11 cellular contexts compared by ENCODE assay signal in the genomic region with DNA sequence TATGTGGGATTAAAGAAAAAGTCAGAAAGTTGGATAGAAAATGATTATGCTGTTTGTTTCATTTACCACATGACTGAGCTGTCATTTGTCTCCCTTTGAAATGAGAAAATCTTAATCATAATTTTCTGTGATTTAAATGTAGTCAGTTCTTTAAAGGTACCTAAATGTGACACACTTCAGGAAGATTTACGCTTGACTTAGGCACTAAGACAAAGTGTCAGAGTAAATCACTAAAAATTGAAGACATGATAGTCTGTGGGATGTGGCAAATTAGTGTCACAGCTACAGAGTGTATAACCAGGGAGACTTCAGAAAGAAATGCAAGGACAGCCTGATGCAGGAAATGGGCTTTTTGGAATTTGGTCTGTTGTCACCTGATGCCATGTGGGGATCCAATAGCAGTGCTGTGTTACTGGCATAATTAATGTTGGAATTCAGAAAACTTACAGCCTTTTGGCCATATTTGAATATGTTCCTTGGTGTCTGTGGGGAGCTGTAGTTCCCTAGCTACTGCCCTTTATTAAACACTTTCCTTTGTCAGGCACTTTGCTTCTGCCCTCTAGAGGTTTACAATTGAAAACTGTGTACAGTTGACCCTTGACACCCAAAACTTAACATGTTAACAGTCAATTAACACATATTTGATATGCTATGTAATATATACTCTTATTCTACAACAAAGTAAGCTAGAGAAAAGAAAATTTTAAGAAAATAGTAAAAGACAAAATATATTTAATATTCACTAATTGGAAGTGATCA.
A peak's percentile ranks its signal among the peaks of the same experiment; 100 is the strongest.
DNase-seq lines count a peak whose midpoint lies in the region; ATAC-seq, FAIRE-seq and TF ChIP-seq lines count a peak whose summit lies in the region.
"Had no signal": no experiment of that assay in that cellular context is flagged by ENCODE, and none has a peak within 500 bp of the region (broad histone marks: within the 10 kb centered on the region; RNA-seq: fewer than 3 reads in every experiment).

No MANE protein-coding gene starts in this region.

- H3K9me3 ChIP-seq in WERI-Rb-1 (ENCODE audit: severe bottlenecking) = no peaks in the 10 kb centered on the region
- H3K9me3 ChIP-seq in pancreas = no peaks in the 10 kb centered on the region

- DNase-seq in WERI-Rb-1 (no peak), pancreas (no peak), NCI-H2196 treated with DMSO at 0.1 percent for 48 hours (lab: John Stamatoyannopoulos, UW; ENCODE audit: unreplicated experiment) (no peak), NOMO-1 treated with DMSO at 0.1 percent for 48 hours (lab: John Stamatoyannopoulos, UW; ENCODE audit: unreplicated experiment) (no peak)
- DNase-seq in stimulated activated CD4-positive, alpha-beta T cell treated with anti-CD3 and anti-CD28 coated beads, Interleukin-2, amount 100 ng/mL, for 48 hours = no peak
- DNase-seq: NCI-H1436 treated with DMSO at 0.1 percent for 48 hours; stimulated activated CD4-positive, alpha-beta T cell treated with anti-CD3 and anti-CD28 coated beads, Interleukin-4, amount 100 ng/mL, for 4 hours; T-helper 9 cell had no signal

- H3K27me3 ChIP-seq in WERI-Rb-1 (ENCODE audit: insufficient read depth, low read depth, severe bottlenecking) (no peaks in the 10 kb centered on the region), pancreas (no peaks in the 10 kb centered on the region)

- TF ChIP-seq CTCF in WERI-Rb-1 (IDR thresholded peaks at IDR 0.05; ENCODE audit: low read depth, low read length) (peak; percentile 7; the same call in 1 of the 2 replicates), pancreas (IDR thresholded peaks at IDR 0.05) (no peak)

- H3K4me1 ChIP-seq in pancreas = no peaks in the 10 kb centered on the region

- WGBS in pancreas, 2 donors = 93 to 95% methylated on average over 1 of the region's 1 CpG

- H3K4me3 ChIP-seq in WERI-Rb-1 (ENCODE audit: low read depth, low read length) = no peak overlapping the region
- H3K4me3 ChIP-seq in pancreas = no peak overlapping the region

- H3K36me3 ChIP-seq in WERI-Rb-1 = no peaks in the 10 kb centered on the region
- H3K36me3 ChIP-seq in pancreas = peaks cover 0 to 9% (median 0%) of the 10 kb centered on the region in 3 donors

- H3K27ac ChIP-seq in WERI-Rb-1 (no peak overlapping the region), pancreas (no peak overlapping the region)

- FAIRE-seq in pancreas (lab: Jason Lieb, UNC) = no peak
- FAIRE-seq: GM12891 had no signal

- ATAC-seq in GM18861 (IDR thresholded peaks at IDR 0.05; ENCODE audit: unreplicated experiment) (peak; percentile 38), HG03159 (IDR thresholded peaks at IDR 0.05; ENCODE audit: unreplicated experiment) (peak; percentile 53), pancreas (peak in 3 of 4 donors; percentile 69 to 71 (median 71))

- intact Hi-C loops in pancreas (cut with DNase I) = no loop called here
